In the genomic region with DNA sequence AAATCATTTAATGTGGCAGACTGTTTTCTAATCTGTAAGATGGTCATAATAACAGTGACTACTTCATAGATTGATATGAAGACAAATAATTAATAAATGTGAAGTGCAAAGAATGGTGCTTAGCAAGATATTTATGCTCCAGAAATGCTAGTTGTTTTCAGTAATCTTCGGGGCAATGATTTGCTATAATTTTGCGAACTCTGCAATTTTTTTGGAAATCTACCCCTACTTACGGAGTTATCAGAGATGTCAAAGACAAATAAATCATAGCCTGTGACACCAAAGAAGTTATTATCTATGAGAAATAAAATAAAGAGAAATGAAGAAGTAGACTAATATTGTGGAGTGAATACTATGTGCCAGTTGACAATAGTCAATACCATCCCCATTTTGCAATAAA, we compare ENCODE assay signal across 28 cellular contexts.
"Had no signal": no experiment of that assay in that cellular context is flagged by ENCODE, and none has a peak within 500 bp of the region (broad histone marks: within the 10 kb centered on the region; RNA-seq: fewer than 3 reads in every experiment).

No MANE protein-coding gene starts in this region.

- H3K27me3 ChIP-seq: colonic mucosa, esophagus muscularis mucosa, esophagus squamous epithelium, foreskin keratinocyte, gastrocnemius medialis, heart left ventricle, heart right ventricle had no signal

- H3K36me3 ChIP-seq: colonic mucosa, esophagus muscularis mucosa, esophagus squamous epithelium, gastrocnemius medialis, gastroesophageal sphincter, heart left ventricle, heart right ventricle had no signal

- H3K4me3 ChIP-seq: colonic mucosa, coronary artery, dorsolateral prefrontal cortex, esophagus muscularis mucosa, esophagus squamous epithelium, gastrocnemius medialis, gastroesophageal sphincter, heart left ventricle, heart right ventricle had no signal

- ATAC-seq: effector memory CD8-positive, alpha-beta T cell; esophagus mucosa; foreskin keratinocyte; gastrocnemius medialis; gastroesophageal sphincter; heart left ventricle; heart right ventricle had no signal

- FAIRE-seq: colon, endometrium, endothelial cell of umbilical vein, frontal cortex had no signal

- H3K4me1 ChIP-seq: colonic mucosa, esophagus muscularis mucosa, esophagus squamous epithelium, foreskin keratinocyte, gastrocnemius medialis, gastroesophageal sphincter, heart left ventricle, heart right ventricle had no signal

- H3K27ac ChIP-seq: colonic mucosa, coronary artery, dorsolateral prefrontal cortex, epithelial cell of prostate, esophagus muscularis mucosa, esophagus squamous epithelium, foreskin keratinocyte, gastrocnemius medialis, gastroesophageal sphincter, heart left ventricle, heart right ventricle had no signal

- DNase-seq: colonic mucosa; cortex of kidney; dermis blood vessel endothelial cell; dorsolateral prefrontal cortex; effector CD4-positive, alpha-beta T cell; effector CD8-positive, alpha-beta T cell; effector memory CD4-positive, alpha-beta T cell; effector memory CD8-positive, alpha-beta T cell; endodermal cell; erythroblast; esophagus squamous epithelium; foreskin fibroblast; foreskin keratinocyte; foreskin melanocyte; gastrocnemius medialis; glutamatergic neuron; head of caudate nucleus; heart left ventricle; heart right ventricle had no signal

- H3K9me3 ChIP-seq: colonic mucosa, gastrocnemius medialis had no signal
